Comparison of ENCODE assay signal across 21 cellular contexts in the genomic region with DNA sequence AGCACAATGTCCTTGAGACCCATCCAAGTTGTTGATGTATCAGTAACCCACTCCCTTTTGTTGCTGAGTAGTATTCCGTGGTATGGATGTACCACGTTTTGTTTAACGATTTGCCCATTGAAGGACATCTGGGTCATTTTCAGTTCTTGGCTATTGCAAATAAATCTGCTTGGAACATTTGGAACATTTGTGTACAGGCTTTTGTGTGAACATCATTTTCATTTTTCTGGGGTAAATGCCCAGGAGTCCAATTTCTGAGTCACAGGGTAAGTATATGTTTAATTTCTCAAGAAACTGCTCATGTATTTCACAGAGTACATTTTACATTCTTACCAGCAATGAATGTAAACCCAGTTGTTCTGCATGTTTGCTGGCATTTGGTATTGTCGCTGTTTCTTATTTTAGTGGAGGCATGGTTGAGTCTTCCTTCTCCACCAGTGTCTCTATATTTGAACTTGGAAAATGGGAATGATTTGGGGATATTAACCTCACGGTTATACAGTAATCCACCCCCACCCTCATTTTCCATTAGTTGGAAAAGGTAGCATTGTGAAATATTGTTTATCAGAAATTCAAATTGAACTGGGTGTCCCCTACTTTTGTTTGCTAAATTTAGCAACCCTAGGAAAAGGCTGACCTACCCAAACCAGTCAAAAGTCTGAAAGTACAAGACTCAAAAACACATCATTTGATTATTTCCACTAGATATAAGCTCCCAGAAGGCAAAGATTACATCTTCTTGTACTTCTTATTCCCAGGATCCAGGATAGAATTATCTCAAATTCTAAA. TPM values are rescaled to one million over a fixed set of nuclear protein-coding genes. Genes with fewer than 3 reads are reported as not detected.
DNase-seq lines count a peak whose midpoint lies in the region; ATAC-seq and TF ChIP-seq lines count a peak whose summit lies in the region.
"Had no signal": no experiment of that assay in that cellular context is flagged by ENCODE, and none has a peak within 500 bp of the region (broad histone marks: within the 10 kb centered on the region; RNA-seq: fewer than 3 reads in every experiment).

No MANE protein-coding gene starts in this region.

- no peaks in the 10 kb centered on the region for H3K9me3 ChIP-seq in HCT116 (ENCODE audit: control insufficient read depth in 1 of 2, insufficient read depth in 1 of 2, low read depth in 1 of 2, low read length in 2 of 2)
- no peaks in the 10 kb centered on the region for H3K9me3 ChIP-seq in adipocyte (ENCODE audit: control insufficient read depth, low read length)
- H3K9me3 ChIP-seq: BE2C, HAP-1 had no signal

- H2AFZ ChIP-seq in HCT116 (ENCODE audit: low read depth, low read length, poor library complexity, severe bottlenecking): no peak overlapping the region

- RAD21 ChIA-PET in HCT116 (lab: Charles Lee; ENCODE audit: low non-redundant PET in 1 of 2, low total read pairs in 2 of 2, uncharacterized antibody in 2 of 2, unreplicated experiment in 2 of 2): no interaction called here

- H3K4me3 ChIP-seq in HCT116 (replicated peaks in 1 of 2; ENCODE audit: low read depth in 1 of 2, low read length in 2 of 2) (no peak overlapping the region), adipocyte (ENCODE audit: low read length) (no peak overlapping the region), fibroblast of mammary gland (ENCODE audit: control insufficient read depth, low read depth, low read length) (no peak overlapping the region)
- H3K4me3 ChIP-seq: HAP-1, K562 had no signal

- H3K27ac ChIP-seq in HCT116 (ENCODE audit: low read depth, low read length): no peak overlapping the region
- H3K27ac ChIP-seq: HL-60 had no signal

- no peak overlapping the region for H3K4me2 ChIP-seq in HCT116 (ENCODE audit: low read length)

- no peaks in the 10 kb centered on the region for H3K9me2 ChIP-seq in HCT116 (ENCODE audit: insufficient read depth)

- BruUV-seq in HCT116 (replicated peaks; lab: Mats Ljungman, UMichigan): TSS peak; percentile 32

- CTCF ChIA-PET in HCT116 (lab: Charles Lee): no interaction called here

- H3K4me1 ChIP-seq in HCT116 (ENCODE audit: control insufficient read depth in 1 of 2, insufficient read depth in 2 of 2, low read length in 2 of 2) (peaks cover 0 to 4% of the 10 kb centered on the region in 2 experiments; a peak in 3 of 4 replicates), adipocyte (ENCODE audit: control insufficient read depth, insufficient read depth, low read length) (peaks cover 35% of the 10 kb centered on the region)
- H3K4me1 ChIP-seq: BE2C, HAP-1 had no signal

- no peaks in the 10 kb centered on the region for H3K79me2 ChIP-seq in HCT116 (ENCODE audit: insufficient read depth, low read length)

- no peak for ATAC-seq in HCT116
- ATAC-seq in left lobe of liver: peak; percentile 66
- ATAC-seq: K562 had no signal

- no peaks in the 10 kb centered on the region for H4K20me1 ChIP-seq in HCT116 (ENCODE audit: insufficient read depth)

- H3K36me3 ChIP-seq in HCT116 (ENCODE audit: control insufficient read depth in 1 of 2, insufficient read depth in 2 of 2, low read length in 2 of 2) (peaks cover 2 to 10% of the 10 kb centered on the region in 2 experiments; a peak in 2 of 4 replicates), adipocyte (ENCODE audit: control insufficient read depth, insufficient read depth, low read length, severe bottlenecking) (peaks cover 9% of the 10 kb centered on the region)
- H3K36me3 ChIP-seq: BE2C had no signal

- intact Hi-C loops in HCT116 (cut with micrococcal nuclease): loop anchor here (5.0 kb wide), 1 partner anchor 113 kb away; no protein-coding TSS in a partner anchor

- TF ChIP-seq CTCF in HCT116 (IDR thresholded peaks at IDR 0.05 in 2 of 3, conservative IDR thresholded peaks at IDR 0.05 in 1 of 3; ENCODE audit: borderline replicate concordance in 1 of 3, insufficient read depth in 1 of 3, low read depth in 2 of 3, low read length in 2 of 3): no peak
- TF ChIP-seq CTCF in fibroblast of mammary gland (conservative IDR thresholded peaks at IDR 0.05; ENCODE audit: control insufficient read depth, insufficient read depth, low read depth, low read length): no peak

- H3K9ac ChIP-seq in HCT116 (ENCODE audit: low read length) (no peak overlapping the region), adipocyte (ENCODE audit: low read length) (peak overlapping the region; percentile 25)

- H3K27me3 ChIP-seq in HCT116 (ENCODE audit: insufficient read depth, low read length) (no peaks in the 10 kb centered on the region), adipocyte (replicated peaks; ENCODE audit: control insufficient read depth, insufficient read depth, low read length) (no peaks in the 10 kb centered on the region)
- H3K27me3 ChIP-seq: BE2C had no signal

- no peak for TF ChIP-seq RAD21 in HCT116 (IDR thresholded peaks at IDR 0.05; ENCODE audit: low read depth)

- no peak for DNase-seq in HCT116 (ENCODE audit: low read depth, low spot score)
- DNase-seq in adipocyte (ENCODE audit: low read depth): no peak
- DNase-seq in fibroblast of mammary gland (ENCODE audit: low read depth): peak; percentile 19
- no peak for DNase-seq in left lobe of liver (ENCODE audit: low spot score)
- DNase-seq in DMS 273 treated with DMSO at 0.1 percent for 48 hours (lab: John Stamatoyannopoulos, UW): no peak
- DNase-seq in NCI-H2227 treated with DMSO at 0.1 percent for 48 hours (lab: John Stamatoyannopoulos, UW): no peak
- DNase-seq in dedifferentiated amniotic fluid mesenchymal stem cell (ENCODE audit: extremely low spot score): no peak
- DNase-seq in NCI-H69 (lab: John Stamatoyannopoulos, UW): no peak
- DNase-seq: ACHN; BE2C; C1 segment of cervical spinal cord; CD4-positive, CD25-positive, alpha-beta regulatory T cell; CD8-positive, alpha-beta memory T cell; COR-L47; DMS79; GDM1; HFFc6; IMR-90 had no signal

- POLR2A ChIA-PET in HCT116 (lab: Charles Lee): no interaction called here

- TF ChIP-seq POLR2A in HCT116 (IDR thresholded peaks at IDR 0.05; ENCODE audit: borderline replicate concordance, extremely low read depth, insufficient read depth, insufficient read length): no peak

TF ChIP-seq in HCT116, 20 proteins besides CTCF, POLR2A, EP300 and RAD21:
- no peak for TF ChIP-seq EZH2phosphoT487 (IDR thresholded peaks at IDR 0.05; ENCODE audit: borderline replicate concordance)

RNA-seq across cellular contexts. Expression of a gene that starts 30.8 kb away (rescaled TPM):
- total RNA-seq in HCT116 (2021; ENCODE audit: unreplicated experiment) (21.6 TPM), left lobe of liver (5.2 TPM)
- 25.0 and 27.3 TPM in 2 replicates for polyA plus RNA-seq in HCT116 (2012)
